17 cellular contexts compared by ENCODE assay signal in the genomic region with DNA sequence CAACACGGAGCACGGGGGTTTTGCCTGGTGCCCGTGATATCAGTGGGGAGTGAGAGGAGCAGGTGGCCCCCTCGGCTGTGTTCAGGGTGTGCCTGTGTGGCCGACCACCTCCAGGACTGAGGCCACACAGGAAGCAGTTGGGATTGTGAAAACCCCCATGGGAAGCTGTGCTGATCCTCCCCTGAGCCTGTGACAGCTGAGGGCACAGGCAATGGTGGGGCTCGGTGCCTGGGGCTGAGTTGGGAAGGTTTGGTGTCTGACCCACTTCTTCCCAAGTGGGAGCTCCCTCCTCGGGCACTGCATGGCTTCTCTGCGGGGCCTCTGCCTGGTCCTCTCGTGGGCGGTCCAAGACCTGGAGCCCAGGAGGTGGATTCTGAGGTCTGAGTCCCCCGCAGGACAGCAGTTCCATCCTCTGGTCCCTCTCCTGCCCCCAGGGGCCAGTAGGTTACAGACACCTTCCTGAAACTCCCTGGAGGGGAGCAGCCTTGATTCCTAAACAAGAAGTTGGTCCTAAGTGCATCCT.
"Had no signal": no experiment of that assay in that cellular context is flagged by ENCODE, and none has a peak within 500 bp of the region (broad histone marks: within the 10 kb centered on the region; RNA-seq: fewer than 3 reads in every experiment).

No MANE protein-coding gene starts in this region.

- ATAC-seq: body of pancreas; effector memory CD8-positive, alpha-beta T cell; natural killer cell; stimulated activated naive CD8-positive, alpha-beta T cell treated with anti-CD3 and anti-CD28 coated beads, Interleukin-15, Interleukin-2, amounts not matched to agents 100 U/mL and 50 U/mL, for 24 hours; T-helper 17 cell had no signal

- DNase-seq: activated B cell treated with CpG ODN at 0.5 μM for 24 hours; activated CD4-positive, alpha-beta T cell treated with anti-CD3 and anti-CD28 coated beads, Interleukin-2, amount 10 ng/mL, durations not matched to agents 24 days and 14 days; activated naive CD4-positive, alpha-beta T cell treated with anti-CD3 and anti-CD28 coated beads, Interleukin-2, amount 10 ng/mL, durations not matched to agents 7 days and 5 days; amniotic stem cell; body of pancreas; effector memory CD8-positive, alpha-beta T cell; kidney glomerular epithelial cell; midbrain; natural killer cell; occipital lobe; stimulated activated CD4-positive, alpha-beta T cell treated with anti-CD3 and anti-CD28 coated beads, Interleukin-2, amount 100 ng/mL, for 48 hours; stimulated activated naive CD8-positive, alpha-beta T cell treated with anti-CD3 and anti-CD28 coated beads, Interleukin-15, Interleukin-2, amounts not matched to agents 100 U/mL and 50 U/mL, for 24 hours; T-helper 17 cell had no signal

- H3K36me3 Mint-ChIP-seq: activated naive CD4-positive, alpha-beta T cell treated with anti-CD3 and anti-CD28 coated beads, Interleukin-2, amount 10 ng/mL, durations not matched to agents 7 days and 5 days; natural killer cell had no signal

- H3K27ac Mint-ChIP-seq: activated B cell treated with CpG ODN at 0.5 μM for 24 hours; activated CD4-positive, alpha-beta T cell treated with anti-CD3 and anti-CD28 coated beads, Interleukin-2, amount 10 ng/mL, durations not matched to agents 24 days and 14 days; activated naive CD4-positive, alpha-beta T cell treated with anti-CD3 and anti-CD28 coated beads, Interleukin-2, amount 10 ng/mL, durations not matched to agents 7 days and 5 days; activated T-helper 1 cell treated with anti-CD3 and anti-CD28 coated beads, Interleukin-12 subunit alpha, Interleukin-12 subunit beta, Interleukin-2, Interleukin-4 antibody, amounts not matched to agents 30 ng/mL and 10 ng/mL and 1 ng/mL, durations not matched to agents 14 hours and 24 hours and 36 hours; progenitor cell of endocrine pancreas; T-helper 17 cell had no signal

- H3K27me3 Mint-ChIP-seq: activated B cell treated with CpG ODN at 0.5 μM for 24 hours; activated CD4-positive, alpha-beta T cell treated with anti-CD3 and anti-CD28 coated beads, Interleukin-2, amount 10 ng/mL, durations not matched to agents 24 days and 14 days; activated naive CD4-positive, alpha-beta T cell treated with anti-CD3 and anti-CD28 coated beads, Interleukin-2, amount 10 ng/mL, durations not matched to agents 7 days and 5 days; effector memory CD8-positive, alpha-beta T cell; progenitor cell of endocrine pancreas; T-helper 17 cell had no signal

- H3K27ac ChIP-seq: body of pancreas, hepatocyte, right lobe of liver had no signal

- H3K4me3 Mint-ChIP-seq: activated B cell treated with CpG ODN at 0.5 μM for 24 hours; activated CD4-positive, alpha-beta T cell treated with anti-CD3 and anti-CD28 coated beads, Interleukin-2, amount 10 ng/mL, durations not matched to agents 24 days and 14 days; activated naive CD4-positive, alpha-beta T cell treated with anti-CD3 and anti-CD28 coated beads, Interleukin-2, amount 10 ng/mL, durations not matched to agents 7 days and 5 days; activated T-helper 1 cell treated with anti-CD3 and anti-CD28 coated beads, Interleukin-12 subunit alpha, Interleukin-12 subunit beta, Interleukin-2, Interleukin-4 antibody, amounts not matched to agents 30 ng/mL and 10 ng/mL and 1 ng/mL, durations not matched to agents 14 hours and 24 hours and 36 hours; effector memory CD8-positive, alpha-beta T cell; natural killer cell; T-helper 17 cell had no signal

- H2AFZ ChIP-seq: hepatocyte had no signal

- H3K4me2 ChIP-seq: hepatocyte had no signal

- H3K9me3 ChIP-seq: body of pancreas, right lobe of liver had no signal

- H3K4me3 ChIP-seq: body of pancreas, hepatocyte, right lobe of liver had no signal

- H3K9me3 Mint-ChIP-seq: activated B cell treated with CpG ODN at 0.5 μM for 24 hours; activated CD4-positive, alpha-beta T cell treated with anti-CD3 and anti-CD28 coated beads, Interleukin-2, amount 10 ng/mL, durations not matched to agents 24 days and 14 days; activated naive CD4-positive, alpha-beta T cell treated with anti-CD3 and anti-CD28 coated beads, Interleukin-2, amount 10 ng/mL, durations not matched to agents 7 days and 5 days; activated T-helper 1 cell treated with anti-CD3 and anti-CD28 coated beads, Interleukin-12 subunit alpha, Interleukin-12 subunit beta, Interleukin-2, Interleukin-4 antibody, amounts not matched to agents 30 ng/mL and 10 ng/mL and 1 ng/mL, durations not matched to agents 14 hours and 24 hours and 36 hours; effector memory CD8-positive, alpha-beta T cell; natural killer cell had no signal

- H3K36me3 ChIP-seq: right lobe of liver had no signal

- H3K27me3 ChIP-seq: body of pancreas, hepatocyte, right lobe of liver had no signal
